Comparison of ENCODE assay signal across 14 cellular contexts in the genomic region with DNA sequence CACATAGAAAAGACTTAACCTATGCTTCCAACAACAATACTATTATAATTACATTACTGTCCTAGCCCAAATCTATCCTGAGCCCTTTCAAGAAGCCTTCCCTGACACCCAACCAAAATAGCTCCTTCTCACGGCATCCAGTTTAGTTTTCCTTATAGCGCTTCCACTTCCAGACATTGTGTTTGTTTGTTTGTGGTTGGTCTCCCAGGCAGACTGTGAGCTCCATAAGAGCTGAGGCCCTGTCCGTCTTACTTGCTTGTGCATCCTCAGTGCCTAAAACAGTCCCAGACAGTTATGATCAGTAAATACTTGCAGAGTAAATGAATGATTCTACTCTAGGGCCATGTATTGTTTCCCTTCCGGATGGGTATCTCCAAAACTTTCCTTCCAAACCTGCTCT.
A peak's percentile ranks its signal among the peaks of the same experiment; 100 is the strongest.
DNase-seq lines count a peak whose midpoint lies in the region; ATAC-seq and TF ChIP-seq lines count a peak whose summit lies in the region.
"Had no signal": no experiment of that assay in that cellular context is flagged by ENCODE, and none has a peak within 500 bp of the region (broad histone marks: within the 10 kb centered on the region; RNA-seq: fewer than 3 reads in every experiment).

No MANE protein-coding gene starts in this region.

- H3K27ac ChIP-seq in heart right ventricle (peak overlapping the region in 7 of 10 donors; percentile 37 to 96 (median 60)), osteoblast (ENCODE audit: low read depth, low read length) (no peak overlapping the region), tibial nerve (peak overlapping the region in 3 of 4 donors; percentile 10 to 70 (median 34))

- H3K27me3 ChIP-seq in heart right ventricle (peaks cover 0 to 11% (median 0%) of the 10 kb centered on the region in 7 donors), osteoblast (ENCODE audit: insufficient read depth, low read length) (no peaks in the 10 kb centered on the region), tibial nerve (no peaks in the 10 kb centered on the region)

- no peak overlapping the region for H3K4me3 Mint-ChIP-seq in glutamatergic neuron (ENCODE audit: unreplicated experiment)
- no peak overlapping the region for H3K4me3 Mint-ChIP-seq in activated naive CD4-positive, alpha-beta T cell treated with anti-CD3 and anti-CD28 coated beads, Interleukin-2, amount 10 ng/mL, durations not matched to agents 7 days and 5 days

- H3K4me3 ChIP-seq in heart right ventricle, result no peak overlapping the region
- H3K4me3 ChIP-seq in osteoblast (ENCODE audit: insufficient read depth, low read length), result no peak overlapping the region
- H3K4me3 ChIP-seq in tibial nerve, result no peak overlapping the region

- no peaks in the 10 kb centered on the region for H3K36me3 ChIP-seq in heart right ventricle
- no peaks in the 10 kb centered on the region for H3K36me3 ChIP-seq in osteoblast (ENCODE audit: insufficient read depth, low read length)
- H3K36me3 ChIP-seq in tibial nerve, result no peaks in the 10 kb centered on the region

- H3K27me3 Mint-ChIP-seq in glutamatergic neuron (ENCODE audit: unreplicated experiment), result peaks cover 4% of the 10 kb centered on the region
- H3K27me3 Mint-ChIP-seq in activated naive CD4-positive, alpha-beta T cell treated with anti-CD3 and anti-CD28 coated beads, Interleukin-2, amount 10 ng/mL, durations not matched to agents 7 days and 5 days, result peaks cover 41% of the 10 kb centered on the region

- H3K9me3 ChIP-seq in heart right ventricle (no peaks in the 10 kb centered on the region), osteoblast (ENCODE audit: low read depth, low read length) (no peaks in the 10 kb centered on the region), tibial nerve (no peaks in the 10 kb centered on the region)

- H3K9me3 Mint-ChIP-seq in glutamatergic neuron (ENCODE audit: unreplicated experiment), result peaks cover 3% of the 10 kb centered on the region
- peaks cover 2% of the 10 kb centered on the region for H3K9me3 Mint-ChIP-seq in activated naive CD4-positive, alpha-beta T cell treated with anti-CD3 and anti-CD28 coated beads, Interleukin-2, amount 10 ng/mL, durations not matched to agents 7 days and 5 days

- H3K36me3 Mint-ChIP-seq in glutamatergic neuron (ENCODE audit: unreplicated experiment), result no peaks in the 10 kb centered on the region
- peaks cover 2% of the 10 kb centered on the region for H3K36me3 Mint-ChIP-seq in activated naive CD4-positive, alpha-beta T cell treated with anti-CD3 and anti-CD28 coated beads, Interleukin-2, amount 10 ng/mL, durations not matched to agents 7 days and 5 days

- peak overlapping the region; percentile 48 for H3K27ac Mint-ChIP-seq in glutamatergic neuron (ENCODE audit: unreplicated experiment)
- no peak overlapping the region for H3K27ac Mint-ChIP-seq in activated naive CD4-positive, alpha-beta T cell treated with anti-CD3 and anti-CD28 coated beads, Interleukin-2, amount 10 ng/mL, durations not matched to agents 7 days and 5 days

- intact Hi-C loops in heart right ventricle (cut with DNase I) (loop anchor here in 5 of 10 donors (5.0 to 10.0 kb wide), 6 partner anchors 66 to 584 kb away; partner anchors contain the start of gene STARD13 (in 2 of the 5)), Right ventricle myocardium inferior (cut with DNase I) (loop anchor here (2.0 to 10.0 kb wide), 4 partner anchors 91 to 187 kb away; no protein-coding TSS in a partner anchor)

- 58 to 70% methylated on average over 4 of the region's 4 CpGs for WGBS in heart right ventricle, 2 donors
- WGBS in tibial nerve, 2 donors, result 87 to 88% methylated on average over 4 of the region's 4 CpGs

- CTCF ChIA-PET in activated naive CD4-positive, alpha-beta T cell treated with anti-CD3 and anti-CD28 coated beads, Interleukin-2, amount 10 ng/mL, durations not matched to agents 7 days and 5 days (lab: Charles Lee), result interaction anchor here (1.0 kb wide), 1 partner anchor 14 kb away, joined by 3 read pairs; no protein-coding TSS in a partner anchor

- no peak for TF ChIP-seq EP300 in tibial nerve (IDR thresholded peaks at IDR 0.05)

- no peak overlapping the region for H3K4me2 ChIP-seq in osteoblast (ENCODE audit: insufficient read depth, low read length)

- peak overlapping the region; percentile 17 for H2AFZ ChIP-seq in osteoblast (ENCODE audit: low read length)

- ATAC-seq in heart right ventricle (no peak), Right ventricle myocardium inferior (no peak), GM19452 (IDR thresholded peaks at IDR 0.05; ENCODE audit: unreplicated experiment) (no peak), HG03565 (IDR thresholded peaks at IDR 0.05; ENCODE audit: unreplicated experiment) (no peak)

- peaks cover 22% of the 10 kb centered on the region for H3K4me1 Mint-ChIP-seq in glutamatergic neuron (ENCODE audit: low read depth, unreplicated experiment)
- H3K4me1 Mint-ChIP-seq in activated naive CD4-positive, alpha-beta T cell treated with anti-CD3 and anti-CD28 coated beads, Interleukin-2, amount 10 ng/mL, durations not matched to agents 7 days and 5 days, result no peaks in the 10 kb centered on the region

- TF ChIP-seq CTCF in heart right ventricle (IDR thresholded peaks at IDR 0.05) (no peak), glutamatergic neuron (IDR thresholded peaks at IDR 0.05; ENCODE audit: partially characterized antibody, unreplicated experiment) (no peak), osteoblast (IDR thresholded peaks at IDR 0.05; ENCODE audit: extremely low read depth, low read depth, low read length) (no peak), tibial nerve (IDR thresholded peaks at IDR 0.05) (no peak)

- peaks cover 12% of the 10 kb centered on the region for H3K79me2 ChIP-seq in osteoblast (ENCODE audit: insufficient read depth, low read length)

- DNase-seq in heart right ventricle (no peak), Right ventricle myocardium inferior (ENCODE audit: missing footprints) (no peak), glutamatergic neuron (no peak), osteoblast (ENCODE audit: insufficient read length, low spot score, missing footprints) (no peak), tibial nerve (ENCODE audit: low spot score in 2 of 2) (no peak)
- DNase-seq in activated naive CD4-positive, alpha-beta T cell treated with anti-CD3 and anti-CD28 coated beads, Interleukin-2, amount 10 ng/mL, durations not matched to agents 7 days and 5 days, result no peak
- DNase-seq: DND-41, HCEC 1CT, NCI-H1417 treated with DMSO at 0.1 percent for 48 hours, NCI-H1930, NCI-H446, NCI-H748 treated with DMSO at 0.1 percent for 48 hours had no signal

- TF ChIP-seq POLR2A in tibial nerve (IDR thresholded peaks at IDR 0.05), result no peak

- peaks cover 0 to 67% (median 32%) of the 10 kb centered on the region in 9 donors for H3K4me1 ChIP-seq in heart right ventricle
- H3K4me1 ChIP-seq in osteoblast (ENCODE audit: insufficient read depth, low read length), result peaks cover 19% of the 10 kb centered on the region
- H3K4me1 ChIP-seq in tibial nerve, result peaks cover 0 to 30% (median 10%) of the 10 kb centered on the region in 4 donors

- no peaks in the 10 kb centered on the region for H4K20me1 ChIP-seq in osteoblast (ENCODE audit: insufficient read depth, low read length)
